9 cellular contexts compared by ENCODE assay signal in genomic region chr6:106099235-106099537, GRCh38. TPM values are rescaled to one million over a fixed set of nuclear protein-coding genes. Genes with fewer than 3 reads are reported as not detected.
A peak's percentile ranks its signal among the peaks of the same experiment; 100 is the strongest.
DNase-seq lines count a peak whose midpoint lies in the region; ATAC-seq and TF ChIP-seq lines count a peak whose summit lies in the region.
"Had no signal": no experiment of that assay in that cellular context is flagged by ENCODE, and none has a peak within 500 bp of the region (broad histone marks: within the 10 kb centered on the region; RNA-seq: fewer than 3 reads in every experiment).

No MANE protein-coding gene starts in this region.

- DNase-seq in H9 = no peak
- no peak for DNase-seq in adipocyte (ENCODE audit: low read depth)
- DNase-seq in mesendoderm = no peak
- no peak for DNase-seq in stimulated activated CD4-positive, alpha-beta T cell treated with anti-CD3 and anti-CD28 coated beads, Interleukin-2, amount 100 ng/mL, for 24 hours
- DNase-seq in Ammon's horn (ENCODE audit: low spot score) = no peak
- no peak for DNase-seq in ecto neural progenitor cell (ENCODE audit: low spot score)
- DNase-seq: NCI-H2227 treated with DMSO at 0.1 percent for 48 hours had no signal

- no peak overlapping the region for H3K9ac ChIP-seq in H9 (ENCODE audit: extremely low read depth, insufficient read length, low read length)
- H3K9ac ChIP-seq in adipocyte (ENCODE audit: low read length) = peak overlapping the region; percentile 84
- H3K9ac ChIP-seq in mesendoderm (ENCODE audit: low read length) = no peak overlapping the region

- peak overlapping the region; percentile 76 for H3K4me2 ChIP-seq in H9 (ENCODE audit: insufficient read depth, insufficient read length, low read length)
- H3K4me2 ChIP-seq in mesendoderm (ENCODE audit: low read length) = no peak overlapping the region

- H3K79me1 ChIP-seq in H9 (ENCODE audit: insufficient read depth, low read depth, low read length, poor library complexity, severe bottlenecking) (no peaks in the 10 kb centered on the region), mesendoderm (ENCODE audit: low read length) (no peaks in the 10 kb centered on the region)

- H4K5ac ChIP-seq in H9 (ENCODE audit: insufficient read length, low read depth, low read length) (no peak overlapping the region), mesendoderm (ENCODE audit: low read length) (no peak overlapping the region)

- H3K4me3 ChIP-seq in ACC112 (ENCODE audit: low read depth, low read length) (peak overlapping the region; percentile 86), adipocyte (ENCODE audit: low read length) (peak overlapping the region; percentile 88), mesendoderm (ENCODE audit: low read length) (no peak overlapping the region)

- H3K9me3 Mint-ChIP-seq in H9 = no peaks in the 10 kb centered on the region

- H3K36me3 ChIP-seq in ACC112 (ENCODE audit: insufficient read depth, low read length) (no peaks in the 10 kb centered on the region), adipocyte (ENCODE audit: control insufficient read depth, insufficient read depth, low read length, severe bottlenecking) (no peaks in the 10 kb centered on the region), mesendoderm (ENCODE audit: control insufficient read depth, insufficient read depth, low read length) (no peaks in the 10 kb centered on the region)

- no peak overlapping the region for H2BK20ac ChIP-seq in H9 (ENCODE audit: low read depth, low read length, poor library complexity, severe bottlenecking)

- no peak overlapping the region for H3T11ph ChIP-seq in H9 (ENCODE audit: low read length)

- no peaks in the 10 kb centered on the region for H3K36me3 Mint-ChIP-seq in H9 (ENCODE audit: insufficient read depth in 1 of 3, low read depth in 3 of 3)

- TF ChIP-seq CTCF in H9 (conservative IDR thresholded peaks at IDR 0.05) = no peak

- H2AFZ ChIP-seq in ACC112 (ENCODE audit: low read length, unreplicated experiment) (peak overlapping the region; percentile 3), H9 (ENCODE audit: low read length) (no peak overlapping the region)

- peaks cover 26 to 46% of the 10 kb centered on the region in 2 experiments for H3K4me1 Mint-ChIP-seq in H9

- H3K79me2 ChIP-seq in ACC112 (ENCODE audit: control insufficient read depth, insufficient read depth, low read length, unreplicated experiment) (no peaks in the 10 kb centered on the region), H9 (ENCODE audit: insufficient read depth, low read length) (no peaks in the 10 kb centered on the region), mesendoderm (ENCODE audit: control insufficient read depth, insufficient read depth, low read length) (no peaks in the 10 kb centered on the region)

- H3K4me3 Mint-ChIP-seq in H9 = peak overlapping the region; percentile 44 to 70; a peak in 4 of 5 replicates

- ATAC-seq in HG03378 (IDR thresholded peaks at IDR 0.05; ENCODE audit: unreplicated experiment) = no peak

- no peak overlapping the region for H2BK15ac ChIP-seq in H9 (ENCODE audit: low read depth, low read length)
- no peak overlapping the region for H2BK15ac ChIP-seq in mesendoderm (replicated peaks; ENCODE audit: low read depth)

- no peak overlapping the region for H4K91ac ChIP-seq in H9 (ENCODE audit: insufficient read length, low read depth, low read length)

- H4K20me1 ChIP-seq in H9 (ENCODE audit: control insufficient read depth, insufficient read depth, insufficient read length) = no peaks in the 10 kb centered on the region

- H2BK5ac ChIP-seq in H9 (ENCODE audit: insufficient read length, low read length) (no peak overlapping the region), mesendoderm (ENCODE audit: low read length) (no peak overlapping the region)

- H3K18ac ChIP-seq in H9 (ENCODE audit: insufficient read length, low read depth, low read length) (no peak overlapping the region), mesendoderm (ENCODE audit: low read length) (peak overlapping the region; percentile 52)

- H3K4ac ChIP-seq in H9 (ENCODE audit: low read depth, low read length) (no peak overlapping the region), mesendoderm (ENCODE audit: low read depth, low read length) (no peak overlapping the region)

- H3K23ac ChIP-seq in H9 (ENCODE audit: insufficient read length, low read depth, low read length) (no peak overlapping the region), mesendoderm (ENCODE audit: low read length) (no peak overlapping the region)

- no peak overlapping the region for H2BK12ac ChIP-seq in H9 (ENCODE audit: insufficient read length, low read depth, low read length)

- H2AK5ac ChIP-seq in H9 (ENCODE audit: insufficient read length, low read length) = no peak overlapping the region
- H2AK5ac ChIP-seq in mesendoderm (ENCODE audit: low read length) = no peak overlapping the region

- H3K4me1 ChIP-seq in ACC112 (ENCODE audit: control insufficient read depth, insufficient read depth, low read length, unreplicated experiment) = no peaks in the 10 kb centered on the region
- peaks cover 3% of the 10 kb centered on the region; the same call in 1 of the 2 replicates for H3K4me1 ChIP-seq in H9 (ENCODE audit: insufficient read depth, low read length)
- peaks cover 26% of the 10 kb centered on the region for H3K4me1 ChIP-seq in adipocyte (ENCODE audit: control insufficient read depth, insufficient read depth, low read length)
- H3K4me1 ChIP-seq in mesendoderm (ENCODE audit: control insufficient read depth, low read depth, low read length) = peaks cover 18% of the 10 kb centered on the region

- H3K27ac Mint-ChIP-seq in H9 = peak overlapping the region in 1 of 3 experiments; percentile 81; a peak in 1 of 7 replicates

- no peak overlapping the region for H3K14ac ChIP-seq in H9 (ENCODE audit: insufficient read depth, low read length)

- H3K27ac ChIP-seq in ACC112 (ENCODE audit: low read depth, low read length) (peak overlapping the region; percentile 61), H9 (ENCODE audit: insufficient read length, low read depth, low read length) (no peak overlapping the region), mesendoderm (ENCODE audit: low read depth, low read length) (no peak overlapping the region)

- peaks cover 5% of the 10 kb centered on the region for H3K23me2 ChIP-seq in H9 (ENCODE audit: insufficient read length, low read depth, low read length, poor library complexity, severe bottlenecking)

- peaks cover 3% of the 10 kb centered on the region for H3K27me3 Mint-ChIP-seq in H9 (ENCODE audit: low read depth)

- no peak overlapping the region for H3K56ac ChIP-seq in H9 (ENCODE audit: insufficient read length, low read depth, low read length)
- peak overlapping the region; percentile 63 for H3K56ac ChIP-seq in mesendoderm (ENCODE audit: low read length)

- H2BK120ac ChIP-seq in H9 (ENCODE audit: low read depth, low read length, poor library complexity, severe bottlenecking) = no peak overlapping the region
- H2BK120ac ChIP-seq in mesendoderm (ENCODE audit: low read depth, low read length) = peak overlapping the region; percentile 90

- H4K8ac ChIP-seq in H9 (replicated peaks; ENCODE audit: insufficient read length, low read depth, low read length) (no peak overlapping the region), mesendoderm (ENCODE audit: low read depth, low read length) (no peak overlapping the region)

- WGBS in H9 (ENCODE audit: extremely low coverage, insufficient read length, low lambda C conversion rate) = no CpG with 5 or more reads among the region's 7 CpGs
- WGBS in mesendoderm (ENCODE audit: extremely low coverage, insufficient coverage, low lambda C conversion rate) = no CpG with 5 or more reads among the region's 7 CpGs

- no peaks in the 10 kb centered on the region for H3K9me3 ChIP-seq in H9 (ENCODE audit: control insufficient read depth, low read depth, low read length)
- no peaks in the 10 kb centered on the region for H3K9me3 ChIP-seq in adipocyte (ENCODE audit: control insufficient read depth, low read length)

- H3K27me3 ChIP-seq in ACC112 (ENCODE audit: insufficient read depth, low read length) (no peaks in the 10 kb centered on the region), H9 (ENCODE audit: insufficient read depth, low read length) (peaks cover 2% of the 10 kb centered on the region; the same call in 1 of the 2 replicates), adipocyte (replicated peaks; ENCODE audit: control insufficient read depth, insufficient read depth, low read length) (no peaks in the 10 kb centered on the region), mesendoderm (ENCODE audit: insufficient read depth, low read length, poor library complexity) (no peaks in the 10 kb centered on the region)

RNA-seq across cellular contexts. Expression of gene PRDM1, which starts 13.1 kb away (rescaled TPM):
- 2.3 and 2.9 TPM in 2 replicates for total RNA-seq in H9 (2021)
- 3.7 TPM for polyA plus RNA-seq in mesendoderm (2013, experiment 1 of 2)
- polyA plus RNA-seq in mesendoderm (2013, experiment 2 of 2) = 3.5 TPM
